ENCODE assay signal across 19 cellular contexts in genomic region chr4:21986312-21986711, GRCh38. TPM values are rescaled to one million over a fixed set of nuclear protein-coding genes. Genes with fewer than 3 reads are reported as not detected.
A peak's percentile ranks its signal among the peaks of the same experiment; 100 is the strongest.
DNase-seq lines count a peak whose midpoint lies in the region; TF ChIP-seq lines count a peak whose summit lies in the region.
"Had no signal": no experiment of that assay in that cellular context is flagged by ENCODE, and none has a peak within 500 bp of the region (broad histone marks: within the 10 kb centered on the region; RNA-seq: fewer than 3 reads in every experiment).

No MANE protein-coding gene starts in this region.

- H3K4me1 ChIP-seq in vagina, result peaks cover 4% of the 10 kb centered on the region
- H3K4me1 ChIP-seq: BE2C had no signal

- no peaks in the 10 kb centered on the region for H3K27me3 ChIP-seq in vagina

- H3K4me3 ChIP-seq in fibroblast of the aortic adventitia (ENCODE audit: low read depth, low read length) (no peak overlapping the region), vagina (no peak overlapping the region)

- TF ChIP-seq POLR2A in vagina (IDR thresholded peaks at IDR 0.05), result no peak

- H3K9me3 ChIP-seq in vagina, result no peaks in the 10 kb centered on the region
- H3K9me3 ChIP-seq: BE2C had no signal

- intact Hi-C loops in posterior cingulate gyrus (cut with DNase I), result no loop called here
- intact Hi-C loops in vagina (cut with DNase I), result no loop called here

- H3K36me3 ChIP-seq in vagina, result no peaks in the 10 kb centered on the region
- H3K36me3 ChIP-seq: BE2C had no signal

- H3K27ac ChIP-seq in vagina, result no peak overlapping the region
- H3K27ac ChIP-seq: C4-2B had no signal

- DNase-seq in GM03348 (ENCODE audit: low spot score), result peak; percentile 9
- peak; percentile 79 for DNase-seq in cerebellar cortex (ENCODE audit: low spot score)
- peak; percentile 69 for DNase-seq in fibroblast of the aortic adventitia (ENCODE audit: low read depth)
- peak in 6 of 10 donors; percentile 9 to 73 (median 29) for DNase-seq in posterior cingulate gyrus
- DNase-seq in retina, result no peak
- DNase-seq in NCI-H2171 treated with DMSO at 0.1 percent for 48 hours (lab: John Stamatoyannopoulos, UW), result no peak
- no peak for DNase-seq in SK-N-DZ (ENCODE audit: low spot score)
- no peak for DNase-seq in vagina (ENCODE audit: extremely low spot score in 2 of 2)
- DNase-seq: BE2C; CD8-positive, alpha-beta T cell; COR-L47; DMS79 treated with DMSO at 0.1 percent for 48 hours; EL; GDM1; HCEC 1CT; HFFc6 had no signal

- no peak for TF ChIP-seq CTCF in fibroblast of the aortic adventitia (IDR thresholded peaks at IDR 0.05; ENCODE audit: insufficient read depth, low read length)
- TF ChIP-seq CTCF in vagina (IDR thresholded peaks at IDR 0.05), result no peak

RNA-seq across cellular contexts. Expression of gene KCNIP4, which starts 37.7 kb away (rescaled TPM):
- 0.82 and 1.7 TPM in 2 replicates for total RNA-seq in fibroblast of the aortic adventitia (ENCODE audit: low replicate concordance)
- polyA plus RNA-seq in SK-N-DZ (2014; cell fraction: cytosol; rRNA removed), result 8.8 TPM in 2 replicates
- 2.6 and 5.9 TPM in 2 replicates for polyA plus RNA-seq in SK-N-DZ (2014; cell fraction: nucleus; rRNA removed)
- not detected for total RNA-seq in vagina
- total RNA-seq: CD8-positive, alpha-beta T cell; H4; HepG2; HFFc6 had no signal

Comparison
In these comparisons a context has a peak if more than half of its experiments do, and no peak if none do; other contexts are left out.
1. DNase-seq: peak in GM03348 (single experiment), cerebellar cortex (single experiment), fibroblast of the aortic adventitia (single experiment) and posterior cingulate gyrus (6 of 10); none in retina (single experiment), NCI-H2171 treated with DMSO at 0.1 percent for 48 hours (single experiment), SK-N-DZ (single experiment) and vagina (0 of 2).